13 cellular contexts compared by ENCODE assay signal in genomic region chr14:53509845-53510244, GRCh38.
A peak's percentile ranks its signal among the peaks of the same experiment; 100 is the strongest.
DNase-seq lines count a peak whose midpoint lies in the region; ATAC-seq and TF ChIP-seq lines count a peak whose summit lies in the region.
"Had no signal": no experiment of that assay in that cellular context is flagged by ENCODE, and none has a peak within 500 bp of the region (broad histone marks: within the 10 kb centered on the region; RNA-seq: fewer than 3 reads in every experiment).

No MANE protein-coding gene starts in this region.

- WGBS in suprapubic skin, result 20% methylated on average over 5 of the region's 5 CpGs

- peak overlapping the region; percentile 77 for H3K27ac Mint-ChIP-seq in mesothelial cell of epicardium
- H3K27ac Mint-ChIP-seq: activated CD8-positive, alpha-beta T cell treated with anti-CD3 and anti-CD28 coated beads for 36 hours; activated naive CD4-positive, alpha-beta T cell treated with anti-CD3 and anti-CD28 coated beads, Interleukin-2, amount 50 U/mL, for 72 hours had no signal

- peaks cover 14% of the 10 kb centered on the region for H3K4me1 ChIP-seq in suprapubic skin

- H3K27me3 ChIP-seq in suprapubic skin, result no peaks in the 10 kb centered on the region
- H3K27me3 ChIP-seq: neutrophil had no signal

- H3K9me3 ChIP-seq in suprapubic skin, result no peaks in the 10 kb centered on the region
- H3K9me3 ChIP-seq: neutrophil had no signal

- no peaks in the 10 kb centered on the region for H3K27me3 Mint-ChIP-seq in mesothelial cell of epicardium (ENCODE audit: low read depth)
- H3K27me3 Mint-ChIP-seq: activated CD8-positive, alpha-beta T cell treated with anti-CD3 and anti-CD28 coated beads for 36 hours had no signal

- no peak overlapping the region for H3K4me3 Mint-ChIP-seq in mesothelial cell of epicardium
- H3K4me3 Mint-ChIP-seq: activated CD8-positive, alpha-beta T cell treated with anti-CD3 and anti-CD28 coated beads for 36 hours had no signal

- no peak for TF ChIP-seq EP300 in suprapubic skin (IDR thresholded peaks at IDR 0.05)

- H3K36me3 ChIP-seq in suprapubic skin, result no peaks in the 10 kb centered on the region
- H3K36me3 ChIP-seq: neutrophil had no signal

- H3K27ac ChIP-seq in suprapubic skin, result peak overlapping the region; percentile 57
- H3K27ac ChIP-seq: neutrophil had no signal

- peaks cover 23% of the 10 kb centered on the region for H3K4me1 Mint-ChIP-seq in mesothelial cell of epicardium

- no peak overlapping the region for H3K4me3 ChIP-seq in suprapubic skin

- no peaks in the 10 kb centered on the region for H3K36me3 Mint-ChIP-seq in mesothelial cell of epicardium

- peaks cover 7% of the 10 kb centered on the region for H3K9me3 Mint-ChIP-seq in mesothelial cell of epicardium

- DNase-seq in HPDE6-E6E7 (ENCODE audit: extremely low spot score), result peak; percentile 10
- DNase-seq in mesothelial cell of epicardium (ENCODE audit: low spot score in 2 of 2, unreplicated experiment in 2 of 2), result no peak
- peak in 1 of 2 donors; percentile 81 for DNase-seq in suprapubic skin (ENCODE audit: low spot score in 2 of 2)
- DNase-seq in activated CD4-positive, alpha-beta T cell treated with anti-CD3 and anti-CD28 coated beads for 1 hour, result no peak
- DNase-seq: activated CD8-positive, alpha-beta T cell treated with anti-CD3 and anti-CD28 coated beads for 36 hours; COR-L47; NCI-H1436 had no signal

- no peak for TF ChIP-seq CTCF in mesothelial cell of epicardium (IDR thresholded peaks at IDR 0.05; ENCODE audit: unreplicated experiment)
- TF ChIP-seq CTCF in suprapubic skin (IDR thresholded peaks at IDR 0.05), result no peak

- ATAC-seq in esophagus mucosa (peak; percentile 94), HG03095 (IDR thresholded peaks at IDR 0.05; ENCODE audit: unreplicated experiment) (no peak), GM18517 (IDR thresholded peaks at IDR 0.05; ENCODE audit: unreplicated experiment) (no peak), GM21447 (IDR thresholded peaks at IDR 0.05; ENCODE audit: unreplicated experiment) (no peak)
- ATAC-seq: activated CD8-positive, alpha-beta T cell treated with anti-CD3 and anti-CD28 coated beads for 36 hours; activated naive CD4-positive, alpha-beta T cell treated with anti-CD3 and anti-CD28 coated beads, Interleukin-2, amount 50 U/mL, for 72 hours had no signal

- no peak for TF ChIP-seq POLR2A in suprapubic skin (IDR thresholded peaks at IDR 0.05)
